Comparison of ENCODE assay signal across 23 cellular contexts in genomic region chr2:221553333-221553732, GRCh38. TPM values are rescaled to one million over a fixed set of nuclear protein-coding genes. Genes with fewer than 3 reads are reported as not detected.
DNase-seq lines count a peak whose midpoint lies in the region; ATAC-seq and TF ChIP-seq lines count a peak whose summit lies in the region.
"Had no signal": no experiment of that assay in that cellular context is flagged by ENCODE, and none has a peak within 500 bp of the region (broad histone marks: within the 10 kb centered on the region; RNA-seq: fewer than 3 reads in every experiment).

No MANE protein-coding gene starts in this region.

- H3K56ac ChIP-seq in mesendoderm (ENCODE audit: low read length), result no peak overlapping the region

- no peak overlapping the region for H3K4me2 ChIP-seq in mesendoderm (ENCODE audit: low read length)

- no peak overlapping the region for H3K4me3 Mint-ChIP-seq in activated naive CD8-positive, alpha-beta T cell treated with anti-CD3 and anti-CD28 coated beads for 36 hours
- H3K4me3 Mint-ChIP-seq: T-helper 2 cell treated with Interferon-gamma antibody and Interleukin-4, amounts not matched to agents 5 μg/mL and 100 μg/mL, for 36 hours had no signal

- H4K5ac ChIP-seq in mesendoderm (ENCODE audit: low read length), result no peak overlapping the region

- no peaks in the 10 kb centered on the region for H3K36me3 Mint-ChIP-seq in activated naive CD8-positive, alpha-beta T cell treated with anti-CD3 and anti-CD28 coated beads for 36 hours

- no peak overlapping the region for H2BK120ac ChIP-seq in mesendoderm (ENCODE audit: low read depth, low read length)

- H3K23ac ChIP-seq in mesendoderm (ENCODE audit: low read length), result no peak overlapping the region

- H3K79me2 ChIP-seq in mesendoderm (ENCODE audit: control insufficient read depth, insufficient read depth, low read length), result no peaks in the 10 kb centered on the region

- H3K36me3 ChIP-seq in HUES48 (ENCODE audit: control insufficient read depth, insufficient read depth, low read length) (no peaks in the 10 kb centered on the region), mesendoderm (ENCODE audit: control insufficient read depth, insufficient read depth, low read length) (no peaks in the 10 kb centered on the region)
- H3K36me3 ChIP-seq: adrenal gland, cardiac muscle cell, MG63, pancreas, sigmoid colon had no signal

- peak; percentile 88 for DNase-seq in COR-L47 (lab: John Stamatoyannopoulos, UW)
- DNase-seq in NCI-H748 treated with DMSO at 0.1 percent for 48 hours (lab: John Stamatoyannopoulos, UW), result peak; percentile 97
- peak; percentile 74 for DNase-seq in mesendoderm
- no peak for DNase-seq in foreskin fibroblast
- DNase-seq in activated naive CD8-positive, alpha-beta T cell treated with anti-CD3 and anti-CD28 coated beads for 36 hours, result no peak
- no peak for DNase-seq in glomerular visceral epithelial cell (ENCODE audit: extremely low spot score)
- DNase-seq: activated CD4-positive, alpha-beta T cell treated with anti-CD3 and anti-CD28 coated beads, Interleukin-2, amount 50 U/mL, for 4 hours; activated CD8-positive, alpha-beta memory T cell treated with anti-CD3 and anti-CD28 coated beads, Interleukin-2, amount 50 U/mL, for 48 hours; activated gamma-delta T cell; adrenal gland; DMS53; erythroblast; foreskin melanocyte; kidney; MG63; NCI-H1694; pancreas; sigmoid colon had no signal

- no peaks in the 10 kb centered on the region for H3K9me3 ChIP-seq in HUES48 (ENCODE audit: control insufficient read depth, insufficient read depth, low read length)
- H3K9me3 ChIP-seq: adrenal gland, MG63, pancreas, sigmoid colon had no signal

- no peak overlapping the region for H2BK15ac ChIP-seq in mesendoderm (replicated peaks; ENCODE audit: low read depth)

- H3K27ac ChIP-seq in HUES48 (ENCODE audit: low read depth, low read length), result peak overlapping the region; percentile 71
- H3K27ac ChIP-seq in mesendoderm (ENCODE audit: low read depth, low read length), result no peak overlapping the region
- H3K27ac ChIP-seq: adrenal gland, cardiac muscle cell, pancreas, sigmoid colon, SK-N-MC had no signal

- H3K79me1 ChIP-seq in mesendoderm (ENCODE audit: low read length), result peaks cover 5% of the 10 kb centered on the region

- no peak overlapping the region for H2BK5ac ChIP-seq in mesendoderm (ENCODE audit: low read length)

- H3K27me3 Mint-ChIP-seq in activated naive CD8-positive, alpha-beta T cell treated with anti-CD3 and anti-CD28 coated beads for 36 hours, result no peaks in the 10 kb centered on the region

- no peak overlapping the region for H2AK5ac ChIP-seq in mesendoderm (ENCODE audit: low read length)

- H3K9me3 Mint-ChIP-seq in activated naive CD8-positive, alpha-beta T cell treated with anti-CD3 and anti-CD28 coated beads for 36 hours, result no peaks in the 10 kb centered on the region
- H3K9me3 Mint-ChIP-seq: T-helper 2 cell treated with Interferon-gamma antibody and Interleukin-4, amounts not matched to agents 5 μg/mL and 100 μg/mL, for 36 hours had no signal

- H3K9ac ChIP-seq in HUES48 (ENCODE audit: low read depth, low read length), result no peak overlapping the region
- H3K9ac ChIP-seq in mesendoderm (ENCODE audit: low read length), result no peak overlapping the region

- no peak for TF ChIP-seq CTCF in foreskin fibroblast (IDR thresholded peaks at IDR 0.05; ENCODE audit: low read depth, low read length)

- no peak overlapping the region for H4K8ac ChIP-seq in mesendoderm (ENCODE audit: low read depth, low read length)

- no CpG with 5 or more reads among the region's 4 CpGs for WGBS in mesendoderm (ENCODE audit: extremely low coverage, insufficient coverage, low lambda C conversion rate)

- H3K4ac ChIP-seq in mesendoderm (ENCODE audit: low read depth, low read length), result no peak overlapping the region

- H3K4me1 ChIP-seq in HUES48 (ENCODE audit: control insufficient read depth, insufficient read depth, low read length) (peaks cover 43% of the 10 kb centered on the region), mesendoderm (ENCODE audit: control insufficient read depth, low read depth, low read length) (peaks cover 23% of the 10 kb centered on the region)
- H3K4me1 ChIP-seq: adrenal gland, pancreas had no signal

- H3K4me1 Mint-ChIP-seq in activated naive CD8-positive, alpha-beta T cell treated with anti-CD3 and anti-CD28 coated beads for 36 hours, result no peaks in the 10 kb centered on the region

- ATAC-seq in GM21423 (IDR thresholded peaks at IDR 0.05; ENCODE audit: unreplicated experiment), result no peak
- ATAC-seq: pancreas had no signal

- no peaks in the 10 kb centered on the region; the same call in 1 of the 2 replicates for H3K27me3 ChIP-seq in HUES48 (ENCODE audit: control insufficient read depth, insufficient read depth, low read length)
- no peaks in the 10 kb centered on the region for H3K27me3 ChIP-seq in mesendoderm (ENCODE audit: insufficient read depth, low read length, poor library complexity)
- H3K27me3 ChIP-seq: cardiac muscle cell, MG63, pancreas, sigmoid colon had no signal

- H3K4me3 ChIP-seq in HUES48 (ENCODE audit: low read depth, low read length), result no peak overlapping the region
- H3K4me3 ChIP-seq in mesendoderm (ENCODE audit: low read length), result no peak overlapping the region
- H3K4me3 ChIP-seq in foreskin fibroblast (ENCODE audit: low read depth in 1 of 2, low read length in 2 of 2), result no peak overlapping the region
- H3K4me3 ChIP-seq: adrenal gland, cardiac muscle cell, MG63, pancreas, sigmoid colon, SK-N-MC had no signal

- no peak overlapping the region for H3K27ac Mint-ChIP-seq in activated naive CD8-positive, alpha-beta T cell treated with anti-CD3 and anti-CD28 coated beads for 36 hours
- H3K27ac Mint-ChIP-seq: T-helper 2 cell treated with Interferon-gamma antibody and Interleukin-4, amounts not matched to agents 5 μg/mL and 100 μg/mL, for 36 hours had no signal

- no peak overlapping the region for H3K18ac ChIP-seq in mesendoderm (ENCODE audit: low read length)

RNA-seq across cellular contexts. Expression of gene EPHA4, which starts 18.8 kb away (rescaled TPM):
- 14.3 TPM for polyA plus RNA-seq in mesendoderm (2013, experiment 1 of 2)
- polyA plus RNA-seq in mesendoderm (2013, experiment 2 of 2), result 14.8 TPM
- under 1 TPM; 0.20 to 0.47 TPM for total RNA-seq in activated naive CD8-positive, alpha-beta T cell treated with anti-CD3 and anti-CD28 coated beads for 36 hours

Comparison
In these comparisons a context has a peak if more than half of its experiments do, and no peak if none do; other contexts are left out.
1. DNase-seq: peak in COR-L47 (single experiment), NCI-H748 treated with DMSO at 0.1 percent for 48 hours (single experiment) and mesendoderm (single experiment); none in foreskin fibroblast (0 of 2), activated naive CD8-positive, alpha-beta T cell treated with anti-CD3 and anti-CD28 coated beads for 36 hours (single experiment) and glomerular visceral epithelial cell (single experiment).